Comparison of ENCODE assay signal across 2 cellular contexts in genomic region chr12:68247785-68248184, GRCh38.
A peak's percentile ranks its signal among the peaks of the same experiment; 100 is the strongest.
TF ChIP-seq lines count a peak whose summit lies in the region.

No MANE protein-coding gene starts in this region.

TF ChIP-seq in A549, 52 proteins besides CTCF, POLR2A, EP300 and RAD21:
- no peak for TF ChIP-seq EHF (CRISPR knock-in tag; IDR thresholded peaks at IDR 0.05)
- TF ChIP-seq EHMT2 (IDR thresholded peaks at IDR 0.05; ENCODE audit: low read depth): no peak
- no peak for TF ChIP-seq MYC (IDR thresholded peaks at IDR 0.05; ENCODE audit: borderline replicate concordance, low read length)
- TF ChIP-seq MAFK (IDR thresholded peaks at IDR 0.05; ENCODE audit: partially characterized antibody): peak; percentile 74

TF ChIP-seq in K562, 482 proteins besides CTCF, POLR2A, EP300 and RAD21:
- no peak for TF ChIP-seq SMC3 (conservative IDR thresholded peaks at IDR 0.05; ENCODE audit: insufficient read depth, low read depth, low read length)
- TF ChIP-seq ZHX1 (conservative IDR thresholded peaks at IDR 0.05; ENCODE audit: low read length): no peak
- TF ChIP-seq MAFF (IDR thresholded peaks at IDR 0.05; ENCODE audit: low read length): peak; percentile 12; the same call in 1 of the 2 replicates
- TF ChIP-seq ZNF316 (IDR thresholded peaks at IDR 0.05): peak; percentile 78
- peak; percentile 48; the same call in 1 of the 2 replicates for TF ChIP-seq C11orf30 (IDR thresholded peaks at IDR 0.05; ENCODE audit: low read depth)
- TF ChIP-seq MAFG (tag; conservative IDR thresholded peaks at IDR 0.05): peak; percentile 57
- no peak for TF ChIP-seq SMARCA4 (IDR thresholded peaks at IDR 0.05)
